ENCODE assay signal across 19 cellular contexts in the genomic region with DNA sequence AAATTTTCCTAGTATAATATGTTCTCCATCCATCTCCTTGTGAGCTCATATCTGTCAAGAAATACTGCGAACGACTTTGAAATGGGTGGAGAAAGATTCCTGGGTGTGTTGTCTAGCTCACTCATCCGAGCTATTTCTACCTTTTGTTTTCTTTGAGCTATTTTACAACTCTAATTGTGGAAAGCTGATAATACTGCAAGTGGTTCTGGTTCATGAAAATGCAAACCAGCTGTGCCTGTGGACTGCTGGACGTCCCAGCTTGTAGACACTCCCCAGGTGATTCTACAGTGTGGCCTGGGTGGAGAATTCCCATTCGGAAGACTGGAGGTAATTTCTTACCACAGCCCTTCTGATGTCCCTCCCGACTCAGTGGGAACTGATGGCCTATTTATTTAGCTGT. TPM values are rescaled to one million over a fixed set of nuclear protein-coding genes. Genes with fewer than 3 reads are reported as not detected.
DNase-seq lines count a peak whose midpoint lies in the region; ATAC-seq and TF ChIP-seq lines count a peak whose summit lies in the region.
"Had no signal": no experiment of that assay in that cellular context is flagged by ENCODE, and none has a peak within 500 bp of the region (broad histone marks: within the 10 kb centered on the region; RNA-seq: fewer than 3 reads in every experiment).

No MANE protein-coding gene starts in this region.

- no peak overlapping the region for H3K4me3 ChIP-seq in astrocyte of the spinal cord (ENCODE audit: low read depth, low read length)
- no peak overlapping the region for H3K4me3 ChIP-seq in transverse colon
- H3K4me3 ChIP-seq in CD8-positive, alpha-beta memory T cell (ENCODE audit: low read length) = no peak overlapping the region
- H3K4me3 ChIP-seq: left lung, MG63 had no signal

- ATAC-seq in Right ventricle myocardium inferior (no peak), left ventricle myocardium superior (no peak), memory B cell (ENCODE audit: low read depth) (no peak), GM18511 (IDR thresholded peaks at IDR 0.05; ENCODE audit: unreplicated experiment) (no peak)
- ATAC-seq: left lung had no signal

- TF ChIP-seq EP300 in transverse colon (IDR thresholded peaks at IDR 0.05; ENCODE audit: low read depth) = no peak

- no peaks in the 10 kb centered on the region for H3K27me3 Mint-ChIP-seq in memory B cell
- H3K27me3 Mint-ChIP-seq in activated naive CD4-positive, alpha-beta T cell treated with anti-CD3 and anti-CD28 coated beads, Interleukin-2, amount 10 ng/mL, durations not matched to agents 7 days and 5 days = no peaks in the 10 kb centered on the region
- no peaks in the 10 kb centered on the region for H3K27me3 Mint-ChIP-seq in CD8-positive, alpha-beta memory T cell

- no peak overlapping the region for H3K4me3 Mint-ChIP-seq in memory B cell
- H3K4me3 Mint-ChIP-seq in activated naive CD4-positive, alpha-beta T cell treated with anti-CD3 and anti-CD28 coated beads, Interleukin-2, amount 10 ng/mL, durations not matched to agents 7 days and 5 days = no peak overlapping the region
- H3K4me3 Mint-ChIP-seq in CD8-positive, alpha-beta memory T cell = no peak overlapping the region

- intact Hi-C loops in Right ventricle myocardium inferior (cut with DNase I) = no loop called here
- intact Hi-C loops in left ventricle myocardium superior (cut with micrococcal nuclease) = no loop called here
- intact Hi-C loops in transverse colon (cut with DNase I; ENCODE audit: low total_unique reads) = no loop called here

- in situ Hi-C loops in astrocyte of the spinal cord (cut with HindIII; ENCODE audit: low sequenced_read_pairs) (no loop called here), transverse colon (cut with MboI; ENCODE audit: low pct_ligation_motif_present in 1 of 4, low pct_unique_long_range_greater_than_20kb in 1 of 4, low sequenced_read_pairs in 3 of 4) (no loop called here)

- peak overlapping the region; percentile 38 for H3K27ac Mint-ChIP-seq in memory B cell
- no peak overlapping the region for H3K27ac Mint-ChIP-seq in activated naive CD4-positive, alpha-beta T cell treated with anti-CD3 and anti-CD28 coated beads, Interleukin-2, amount 10 ng/mL, durations not matched to agents 7 days and 5 days
- peak overlapping the region in 3 of 8 donors; percentile 8 to 43 (median 20) for H3K27ac Mint-ChIP-seq in CD8-positive, alpha-beta memory T cell

- H3K27me3 ChIP-seq in transverse colon = no peaks in the 10 kb centered on the region
- H3K27me3 ChIP-seq in CD8-positive, alpha-beta memory T cell (ENCODE audit: insufficient read depth, low read length, poor library complexity, severe bottlenecking) = no peaks in the 10 kb centered on the region
- H3K27me3 ChIP-seq: BE2C, left lung, MG63 had no signal

- no peaks in the 10 kb centered on the region for H3K36me3 ChIP-seq in transverse colon
- no peaks in the 10 kb centered on the region for H3K36me3 ChIP-seq in CD8-positive, alpha-beta memory T cell (ENCODE audit: insufficient read depth, low read length)
- H3K36me3 ChIP-seq: BE2C, left lung, MG63 had no signal

- 57 to 64% methylated on average over 5 to 6 of the region's 6 CpGs for WGBS in transverse colon (ENCODE audit: low coverage in 1 of 2), 2 donors

- H3K9me3 ChIP-seq in transverse colon = no peaks in the 10 kb centered on the region
- no peaks in the 10 kb centered on the region for H3K9me3 ChIP-seq in CD8-positive, alpha-beta memory T cell (ENCODE audit: low read length)
- H3K9me3 ChIP-seq: BE2C, left lung, MG63 had no signal

- CTCF ChIA-PET in activated naive CD4-positive, alpha-beta T cell treated with anti-CD3 and anti-CD28 coated beads, Interleukin-2, amount 10 ng/mL, durations not matched to agents 7 days and 5 days (lab: Charles Lee) = interaction anchor here (0.8 to 1.4 kb wide), 2 partner anchors 81 to 212 kb away, joined by 3 to 4 read pairs; no protein-coding TSS in a partner anchor
- CTCF ChIA-PET in CD8-positive, alpha-beta memory T cell (lab: Charles Lee) = interaction anchor here (0.8 to 1.3 kb wide), 5 partner anchors 15 to 138 kb away, joined by 3 read pairs; no protein-coding TSS in a partner anchor

- DNase-seq in Right ventricle myocardium inferior (ENCODE audit: missing footprints) (peak; percentile 7), left ventricle myocardium superior (no peak), astrocyte of the spinal cord (ENCODE audit: low read depth, low spot score) (peak; percentile 24), memory B cell (ENCODE audit: low spot score in 2 of 2) (no peak), transverse colon (no peak)
- no peak for DNase-seq in activated naive CD4-positive, alpha-beta T cell treated with anti-CD3 and anti-CD28 coated beads, Interleukin-2, amount 10 ng/mL, durations not matched to agents 7 days and 5 days
- no peak for DNase-seq in CD8-positive, alpha-beta memory T cell
- DNase-seq: activated CD4-positive, alpha-beta T cell treated with anti-CD3 and anti-CD28 coated beads, Interleukin-2, amount 50 U/mL, for 4 hours; activated CD8-positive, alpha-beta memory T cell treated with anti-CD3 and anti-CD28 coated beads, Interleukin-2, amount 50 U/mL, for 48 hours; BE2C; effector CD4-positive, alpha-beta T cell; left lung; NCI-H1436 treated with DMSO at 0.1 percent for 48 hours; NCI-H2171; SHP77 treated with DMSO at 0.1 percent for 48 hours had no signal

- H3K4me1 Mint-ChIP-seq in memory B cell = peaks cover 56% of the 10 kb centered on the region
- H3K4me1 Mint-ChIP-seq in activated naive CD4-positive, alpha-beta T cell treated with anti-CD3 and anti-CD28 coated beads, Interleukin-2, amount 10 ng/mL, durations not matched to agents 7 days and 5 days = peaks cover 29% of the 10 kb centered on the region
- peaks cover 56 to 89% (median 69%) of the 10 kb centered on the region in 3 donors for H3K4me1 Mint-ChIP-seq in CD8-positive, alpha-beta memory T cell

- H3K4me1 ChIP-seq in transverse colon = peaks cover 4 to 63% (median 24%) of the 10 kb centered on the region in 4 donors
- peaks cover 37% of the 10 kb centered on the region for H3K4me1 ChIP-seq in CD8-positive, alpha-beta memory T cell (ENCODE audit: insufficient read depth, low read length)
- H3K4me1 ChIP-seq: BE2C had no signal

- no peak for TF ChIP-seq POLR2A in transverse colon (IDR thresholded peaks at IDR 0.05)

- POLR2A ChIA-PET in CD8-positive, alpha-beta memory T cell (lab: Charles Lee) = interaction anchor here (0.6 kb wide), 1 partner anchor 64 kb away, joined by 5 read pairs; no protein-coding TSS in a partner anchor

- H3K36me3 Mint-ChIP-seq in memory B cell = peaks cover 2% of the 10 kb centered on the region
- H3K36me3 Mint-ChIP-seq in activated naive CD4-positive, alpha-beta T cell treated with anti-CD3 and anti-CD28 coated beads, Interleukin-2, amount 10 ng/mL, durations not matched to agents 7 days and 5 days = no peaks in the 10 kb centered on the region
- H3K36me3 Mint-ChIP-seq in CD8-positive, alpha-beta memory T cell = peaks cover 0 to 9% (median 4%) of the 10 kb centered on the region in 3 donors

- H3K27ac ChIP-seq in transverse colon = peak overlapping the region; percentile 4 to 52 (median 30)
- H3K27ac ChIP-seq in CD8-positive, alpha-beta memory T cell (ENCODE audit: low read depth, low read length) = no peak overlapping the region
- H3K27ac ChIP-seq: 22Rv1, VCaP had no signal

- no peaks in the 10 kb centered on the region for H3K9me3 Mint-ChIP-seq in memory B cell
- no peaks in the 10 kb centered on the region for H3K9me3 Mint-ChIP-seq in activated naive CD4-positive, alpha-beta T cell treated with anti-CD3 and anti-CD28 coated beads, Interleukin-2, amount 10 ng/mL, durations not matched to agents 7 days and 5 days
- no peaks in the 10 kb centered on the region for H3K9me3 Mint-ChIP-seq in CD8-positive, alpha-beta memory T cell

- TF ChIP-seq CTCF in astrocyte of the spinal cord (IDR thresholded peaks at IDR 0.05; ENCODE audit: low read depth, low read length) (no peak), transverse colon (IDR thresholded peaks at IDR 0.05) (no peak)

RNA-seq across cellular contexts. Expression of a gene that starts 40.6 kb away (rescaled TPM):
- 10.5 TPM for total RNA-seq in Right ventricle myocardium inferior
- 9.7 TPM for total RNA-seq in left ventricle myocardium superior
- 10 to 100 TPM; 40.0 to 69.6 (median 47.0) TPM for total RNA-seq in transverse colon
- 10 to 100 TPM; 23.6 to 24.4 TPM for total RNA-seq in CD8-positive, alpha-beta memory T cell
- polyA plus RNA-seq in CD8-positive, alpha-beta memory T cell = 1.0 TPM

Comparison
In these comparisons a context has a peak if more than half of its experiments do, and no peak if none do; other contexts are left out.
1. DNase-seq: peak in Right ventricle myocardium inferior (single experiment) and astrocyte of the spinal cord (single experiment); none in left ventricle myocardium superior (single experiment), memory B cell (0 of 2), transverse colon (single experiment), activated naive CD4-positive, alpha-beta T cell treated with anti-CD3 and anti-CD28 coated beads, Interleukin-2, amount 10 ng/mL, durations not matched to agents 7 days and 5 days (single experiment) and CD8-positive, alpha-beta memory T cell (0 of 5).